1 cellular context compared by ENCODE assay signal in genomic region chr13:112587767-112588489, GRCh38.
TF ChIP-seq lines count a peak whose summit lies in the region.

TSS of gene TUBGCP3 (minus strand) at chr13:112588153. CDS start at chr13:112587980, 173 bp downstream.

TF ChIP-seq in HepG2, 621 proteins besides CTCF, POLR2A, EP300 and RAD21 (continued from another document and continues in another):
- TF ChIP-seq AHDC1 (CRISPR knock-in tag; IDR thresholded peaks at IDR 0.05; ENCODE audit: borderline replicate concordance) (peak; percentile 23; the same call in 1 of the 2 replicates), SIX4 (CRISPR knock-in tag; IDR thresholded peaks at IDR 0.05) (peak; percentile 47; the same call in 1 of the 2 replicates), NR2F6 (IDR thresholded peaks at IDR 0.05) (no peak), NR2F6 (CRISPR knock-in tag; IDR thresholded peaks at IDR 0.05) (peak; percentile 79), RFXANK (CRISPR knock-in tag; IDR thresholded peaks at IDR 0.05) (no peak), ZNF616 (CRISPR knock-in tag; IDR thresholded peaks at IDR 0.05; ENCODE audit: low read depth) (peak; percentile 48; the same call in 1 of the 2 replicates), CHD4 (IDR thresholded peaks at IDR 0.05; ENCODE audit: borderline replicate concordance, low read length) (no peak), MATR3 (CRISPR knock-in tag; IDR thresholded peaks at IDR 0.05) (no peak), MTF1 (CRISPR knock-in tag; IDR thresholded peaks at IDR 0.05) (peak; percentile 94), ISX (CRISPR knock-in tag; conservative IDR thresholded peaks at IDR 0.05) (peak; percentile 97), ZBTB8A (CRISPR knock-in tag; IDR thresholded peaks at IDR 0.05; ENCODE audit: borderline replicate concordance, low read depth) (peak; percentile 86; the same call in 1 of the 2 replicates), XRCC5 (optimal IDR thresholded peaks at IDR 0.05; ENCODE audit: low read length) (peak; percentile 87), SKIL (CRISPR knock-in tag; IDR thresholded peaks at IDR 0.05; ENCODE audit: borderline replicate concordance) (peak; percentile 70; the same call in 1 of the 2 replicates), ZZZ3 (CRISPR knock-in tag; IDR thresholded peaks at IDR 0.05; ENCODE audit: borderline replicate concordance) (peak; percentile 94), HNF4A (CRISPR knock-in tag; IDR thresholded peaks at IDR 0.05) (peak; percentile 38), ZNF138 (CRISPR knock-in tag; IDR thresholded peaks at IDR 0.05; ENCODE audit: low read depth) (peak; percentile 97; the same call in 1 of the 2 replicates), GTF2F1 (IDR thresholded peaks at IDR 0.05; ENCODE audit: low read length) (peak; percentile 59; the same call in 1 of the 2 replicates), ZNF737 (CRISPR knock-in tag; IDR thresholded peaks at IDR 0.05; ENCODE audit: borderline replicate concordance) (peak; percentile 87; the same call in 1 of the 2 replicates), ZNF460 (CRISPR knock-in tag; IDR thresholded peaks at IDR 0.05; ENCODE audit: borderline replicate concordance) (0 out of 2 replicates have a peak, but pooled peaks have one; percentile 15), HOXA9 (CRISPR knock-in tag; IDR thresholded peaks at IDR 0.05; ENCODE audit: borderline replicate concordance) (peak; percentile 98), MED1 (CRISPR knock-in tag; IDR thresholded peaks at IDR 0.05) (peak; percentile 83), ZNF20 (CRISPR knock-in tag; IDR thresholded peaks at IDR 0.05) (no peak; the same call in 1 of the 2 replicates), BORCS8-MEF2B (CRISPR knock-in tag; IDR thresholded peaks at IDR 0.05) (peak; percentile 99), CBX5 (CRISPR knock-in tag; IDR thresholded peaks at IDR 0.05; ENCODE audit: borderline replicate concordance) (peak; percentile 92), ZNF274 (CRISPR knock-in tag; IDR thresholded peaks at IDR 0.05) (peak; percentile 98), ZNF691 (CRISPR knock-in tag; IDR thresholded peaks at IDR 0.05; ENCODE audit: borderline replicate concordance, low read depth) (peak; percentile 92), TFE3 (CRISPR knock-in tag; IDR thresholded peaks at IDR 0.05) (peak; percentile 75; the same call in 1 of the 2 replicates), ATF3 (CRISPR knock-in tag; IDR thresholded peaks at IDR 0.05) (peak; percentile 69; the same call in 1 of the 2 replicates), ZNF24 (IDR thresholded peaks at IDR 0.05) (no peak), HNRNPLL (IDR thresholded peaks at IDR 0.05; ENCODE audit: low read depth, low read length, poor library complexity, severe bottlenecking) (peak; percentile 83), ZBTB38 (CRISPR knock-in tag; IDR thresholded peaks at IDR 0.05) (peak; percentile 90), RORA (CRISPR knock-in tag; IDR thresholded peaks at IDR 0.05) (no peak), HNF1B (CRISPR knock-in tag; IDR thresholded peaks at IDR 0.05) (0 out of 2 replicates have a peak, but pooled peaks have one; percentile 29), ZBTB4 (CRISPR knock-in tag; IDR thresholded peaks at IDR 0.05; ENCODE audit: borderline replicate concordance) (no peak), TAF1 (CRISPR knock-in tag; IDR thresholded peaks at IDR 0.05) (peak; percentile 82), PAWR (CRISPR knock-in tag; IDR thresholded peaks at IDR 0.05; ENCODE audit: borderline replicate concordance) (no peak), DPF2 (CRISPR knock-in tag; IDR thresholded peaks at IDR 0.05; ENCODE audit: borderline replicate concordance, low read depth) (peak; percentile 45; the same call in 1 of the 2 replicates), ZBTB49 (CRISPR knock-in tag; IDR thresholded peaks at IDR 0.05; ENCODE audit: borderline replicate concordance) (peak; percentile 61; the same call in 1 of the 2 replicates), ZNF121 (CRISPR knock-in tag; IDR thresholded peaks at IDR 0.05) (no peak), FUBP1 (CRISPR knock-in tag; IDR thresholded peaks at IDR 0.05; ENCODE audit: borderline replicate concordance) (peak; percentile 35; the same call in 1 of the 2 replicates), ZBTB42 (CRISPR knock-in tag; IDR thresholded peaks at IDR 0.05) (peak; percentile 94)
